Comparison of ENCODE assay signal across 3 cellular contexts in genomic region chr6:6195080-6195479, GRCh38.
"Had no signal": no experiment of that assay in that cellular context is flagged by ENCODE, and none has a peak within 500 bp of the region (broad histone marks: within the 10 kb centered on the region; RNA-seq: fewer than 3 reads in every experiment).

No MANE protein-coding gene starts in this region.

- H3K4me3 ChIP-seq: GM12878 had no signal

- DNase-seq: GDM1, GF-D8 had no signal

- ATAC-seq: GM12878 had no signal
